ENCODE assay signal across 8 cellular contexts in genomic region chr1:152141971-152142584, GRCh38.
DNase-seq lines count a peak whose midpoint lies in the region.

No MANE protein-coding gene starts in this region.

- H3K9me3 ChIP-seq in iPS DF 6.9 (ENCODE audit: control insufficient read depth, insufficient read depth, low read length) = peaks cover 3% of the 10 kb centered on the region; the same call in 1 of the 2 replicates

- H3K4me3 ChIP-seq in iPS DF 6.9 (ENCODE audit: low read length) = no peak overlapping the region

- H3K36me3 ChIP-seq in iPS DF 6.9 (ENCODE audit: control insufficient read depth, insufficient read depth, low read length) = no peaks in the 10 kb centered on the region

- DNase-seq in stimulated activated CD4-positive, alpha-beta T cell treated with anti-CD3 and anti-CD28 coated beads, Interleukin-12 subunit alpha, Interleukin-12 subunit beta, amount 100 ng/mL, for 48 hours (ENCODE audit: low read depth in 2 of 3, low spot score in 1 of 3) = peak in 2 of 3 donors; percentile 16 to 20
- no peak for DNase-seq in stimulated activated CD4-positive, alpha-beta T cell treated with anti-CD3 and anti-CD28 coated beads, Interleukin-1b, Interleukin-23, amount 100 ng/mL, for 48 hours
- peak; percentile 56 for DNase-seq in MV-4-11 (lab: John Stamatoyannopoulos, UW)
- peak; percentile 31 for DNase-seq in amniotic stem cell (lab: John Stamatoyannopoulos, UW)
- DNase-seq in iPS DF 6.9 (ENCODE audit: low read depth, low spot score) = peak; percentile 33
- DNase-seq in substantia nigra (lab: John Stamatoyannopoulos, UW) = peak in 33 of 49 donors; percentile 1 to 59 (median 16)
- DNase-seq in NK-92 (lab: John Stamatoyannopoulos, UW; ENCODE audit: unreplicated experiment) = no peak
- no peak for DNase-seq in activated CD8-positive, alpha-beta memory T cell treated with anti-CD3 and anti-CD28 coated beads, Interleukin-2, amount 50 U/mL, for 4 hours

- H3K27ac ChIP-seq in iPS DF 6.9 (ENCODE audit: low read length) (no peak overlapping the region), substantia nigra (ENCODE audit: low read depth, low read length, poor library complexity, severe bottlenecking) (no peak overlapping the region)

- H3K4me1 ChIP-seq in iPS DF 6.9 (ENCODE audit: control insufficient read depth, insufficient read depth, low read length) = no peaks in the 10 kb centered on the region

- no CpG with 5 or more reads among the region's 1 CpG for WGBS in iPS DF 6.9 (ENCODE audit: insufficient coverage, insufficient read length)

- no peaks in the 10 kb centered on the region for H3K27me3 ChIP-seq in iPS DF 6.9 (ENCODE audit: control insufficient read depth, insufficient read depth, low read length)

Comparison
In these comparisons a context has a peak if more than half of its experiments do, and no peak if none do; other contexts are left out.
1. DNase-seq: peak in stimulated activated CD4-positive, alpha-beta T cell treated with anti-CD3 and anti-CD28 coated beads, Interleukin-12 subunit alpha, Interleukin-12 subunit beta, amount 100 ng/mL, for 48 hours (2 of 3), MV-4-11 (single experiment), amniotic stem cell (single experiment), iPS DF 6.9 (single experiment) and substantia nigra (33 of 49); none in stimulated activated CD4-positive, alpha-beta T cell treated with anti-CD3 and anti-CD28 coated beads, Interleukin-1b, Interleukin-23, amount 100 ng/mL, for 48 hours (single experiment), NK-92 (single experiment) and activated CD8-positive, alpha-beta memory T cell treated with anti-CD3 and anti-CD28 coated beads, Interleukin-2, amount 50 U/mL, for 4 hours (single experiment).